8 cellular contexts compared by ENCODE assay signal in the genomic region with DNA sequence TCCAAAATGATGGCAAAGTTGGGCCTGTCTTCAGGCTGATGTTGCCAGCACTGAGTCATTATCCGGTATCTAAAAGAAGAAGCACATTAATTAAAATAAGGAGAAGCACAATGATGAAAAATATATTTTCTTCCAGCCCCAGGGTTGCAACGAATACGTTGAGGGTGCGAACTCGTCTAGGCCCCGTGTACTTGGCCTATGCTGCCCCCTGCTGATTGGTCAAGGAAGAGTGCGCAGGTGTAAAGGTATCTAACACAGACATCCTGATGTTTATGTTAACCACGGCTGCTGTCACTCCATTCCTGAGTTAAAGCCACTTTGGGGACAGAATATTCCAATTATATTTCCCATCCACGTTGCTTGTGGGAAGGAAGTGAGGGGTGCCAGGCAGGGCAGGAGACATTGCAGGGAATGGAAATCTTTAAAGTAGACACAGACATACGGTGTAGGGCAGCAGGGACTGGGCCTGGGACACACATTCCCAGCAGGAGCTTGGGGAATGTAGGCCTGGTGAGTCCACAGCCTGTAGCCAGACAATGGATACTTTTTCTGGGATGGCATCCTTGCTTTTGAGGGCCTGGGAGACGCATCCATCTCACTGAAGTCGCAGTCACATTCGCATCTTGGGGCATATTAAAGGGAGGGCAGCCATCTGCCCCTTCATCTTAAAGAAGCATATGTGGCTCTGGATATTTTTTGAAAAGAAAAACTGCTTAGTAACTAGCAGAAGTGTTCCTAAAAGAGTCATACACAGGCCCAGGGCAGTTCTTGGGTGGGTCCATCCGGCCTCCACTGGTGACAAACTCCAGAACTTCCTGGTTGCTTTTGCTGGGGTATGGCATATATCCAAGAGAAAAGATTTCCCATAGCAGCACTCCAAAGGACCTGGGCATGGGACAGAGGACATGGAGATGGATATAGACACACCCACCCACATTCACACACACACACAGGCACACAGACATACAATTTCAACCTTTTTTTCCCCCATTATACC.
A peak's percentile ranks its signal among the peaks of the same experiment; 100 is the strongest.
DNase-seq lines count a peak whose midpoint lies in the region; ATAC-seq and TF ChIP-seq lines count a peak whose summit lies in the region.

No MANE protein-coding gene starts in this region.

- H3K27me3 Mint-ChIP-seq in CD8-positive, alpha-beta memory T cell, result peaks cover 0 to 1% of the 10 kb centered on the region in 2 donors

- H3K4me1 Mint-ChIP-seq in CD8-positive, alpha-beta memory T cell, result peaks cover 4 to 7% (median 4%) of the 10 kb centered on the region in 3 donors

- CTCF ChIA-PET in CD8-positive, alpha-beta memory T cell (lab: Charles Lee), result no interaction called here
- CTCF ChIA-PET in HEK293 (lab: Yijun Ruan, JAX), result interaction anchor here (0.5 to 2.1 kb wide), 8 partner anchors 10 to 241 kb away, joined by 3 to 17 read pairs (median 4); no protein-coding TSS in a partner anchor

- peak; percentile 55 to 84 (median 65) for DNase-seq in CD8-positive, alpha-beta memory T cell
- DNase-seq in NCI-H2171 treated with DMSO at 0.1 percent for 48 hours (lab: John Stamatoyannopoulos, UW) (peak; percentile 80), caudate nucleus (lab: John Stamatoyannopoulos, UW) (peak in 49 of 61 donors; percentile 4 to 78 (median 33)), left colon (peak; percentile 40 to 78), GDM1 (lab: John Stamatoyannopoulos, UW) (no peak)
- peak; percentile 55 to 64 (median 60) for DNase-seq in activated CD4-positive, CD25-positive, alpha-beta regulatory T cell (lab: John Stamatoyannopoulos, UW)
- peak; percentile 71 to 73 for DNase-seq in stimulated activated CD4-positive, alpha-beta T cell treated with anti-CD3 and anti-CD28 coated beads, Interleukin-4, amount 100 ng/mL, for 48 hours (ENCODE audit: low read depth in 2 of 2)

- H3K27ac ChIP-seq in CD8-positive, alpha-beta memory T cell (ENCODE audit: low read depth, low read length), result no peak overlapping the region
- H3K27ac ChIP-seq in HEK293 (ENCODE audit: extremely low read depth, low read depth, low read length), result no peak overlapping the region
- no peak overlapping the region for H3K27ac ChIP-seq in caudate nucleus (ENCODE audit: low read depth, low read length)

- H3K36me3 ChIP-seq in CD8-positive, alpha-beta memory T cell (ENCODE audit: insufficient read depth, low read length), result no peaks in the 10 kb centered on the region
- no peaks in the 10 kb centered on the region for H3K36me3 ChIP-seq in HEK293 (ENCODE audit: control insufficient read depth in 2 of 2, insufficient read depth in 1 of 2, low read length in 2 of 2)

- no peaks in the 10 kb centered on the region for H3K9me3 Mint-ChIP-seq in CD8-positive, alpha-beta memory T cell

- peak; percentile 51 for TF ChIP-seq CTCF in HEK293 (tag by site-specific recombination; IDR thresholded peaks at IDR 0.05)

- no peak overlapping the region for H3K4me3 Mint-ChIP-seq in CD8-positive, alpha-beta memory T cell

- H3K27ac Mint-ChIP-seq in CD8-positive, alpha-beta memory T cell, result peak overlapping the region in 6 of 8 donors; percentile 48 to 78 (median 67)

- no peaks in the 10 kb centered on the region for H3K9me3 ChIP-seq in CD8-positive, alpha-beta memory T cell (ENCODE audit: low read length)
- no peaks in the 10 kb centered on the region for H3K9me3 ChIP-seq in HEK293 (ENCODE audit: control insufficient read depth, insufficient read depth, low read depth, low read length)

- no peaks in the 10 kb centered on the region for H3K4me1 ChIP-seq in CD8-positive, alpha-beta memory T cell (ENCODE audit: insufficient read depth, low read length)
- H3K4me1 ChIP-seq in HEK293 (ENCODE audit: control insufficient read depth, insufficient read depth, low read length), result no peaks in the 10 kb centered on the region

- POLR2A ChIA-PET in CD8-positive, alpha-beta memory T cell (lab: Charles Lee), result no interaction called here
- POLR2A ChIA-PET in HEK293 (lab: Yijun Ruan, JAX), result no interaction called here

- peaks cover 0 to 15% (median 8%) of the 10 kb centered on the region in 3 donors for H3K36me3 Mint-ChIP-seq in CD8-positive, alpha-beta memory T cell

- ATAC-seq in left colon, result peak; percentile 87

- no peaks in the 10 kb centered on the region for H3K27me3 ChIP-seq in CD8-positive, alpha-beta memory T cell (ENCODE audit: insufficient read depth, low read length, poor library complexity, severe bottlenecking)

- H3K4me3 ChIP-seq in CD8-positive, alpha-beta memory T cell (ENCODE audit: low read length), result no peak overlapping the region
- no peak overlapping the region for H3K4me3 ChIP-seq in HEK293 (ENCODE audit: low read depth, low read length)

- intact Hi-C loops in left colon (cut with DNase I, micrococcal nuclease), result loop anchor here in 1 of 2 donors (2.0 to 5.0 kb wide), 2 partner anchors 238 to 375 kb away; no protein-coding TSS in a partner anchor

TF ChIP-seq in HEK293, 187 proteins besides CTCF, POLR2A, EP300 and RAD21:
- TF ChIP-seq ZNF311 (tag by site-specific recombination; IDR thresholded peaks at IDR 0.05; ENCODE audit: borderline replicate concordance), result no peak
- peak; percentile 48; the same call in 1 of the 2 replicates for TF ChIP-seq ZNF10 (tag by site-specific recombination; IDR thresholded peaks at IDR 0.05)
- TF ChIP-seq, protein P1, sequence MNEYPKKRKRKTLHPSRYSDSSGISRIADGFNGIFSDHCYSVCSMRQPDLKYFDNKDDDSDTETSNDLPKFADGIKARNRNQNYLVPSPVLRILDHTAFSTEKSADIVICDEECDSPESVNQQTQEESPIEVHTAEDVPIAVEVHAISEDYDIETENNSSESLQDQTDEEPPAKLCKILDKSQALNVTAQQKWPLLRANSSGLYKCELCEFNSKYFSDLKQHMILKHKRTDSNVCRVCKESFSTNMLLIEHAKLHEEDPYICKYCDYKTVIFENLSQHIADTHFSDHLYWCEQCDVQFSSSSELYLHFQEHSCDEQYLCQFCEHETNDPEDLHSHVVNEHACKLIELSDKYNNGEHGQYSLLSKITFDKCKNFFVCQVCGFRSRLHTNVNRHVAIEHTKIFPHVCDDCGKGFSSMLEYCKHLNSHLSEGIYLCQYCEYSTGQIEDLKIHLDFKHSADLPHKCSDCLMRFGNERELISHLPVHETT (tag by site-specific recombination; IDR thresholded peaks at IDR 0.05), result no peak
- no peak for TF ChIP-seq ZNF548 (tag by site-specific recombination; IDR thresholded peaks at IDR 0.05)
- TF ChIP-seq ZNF184 (tag by site-specific recombination; IDR thresholded peaks at IDR 0.05), result no peak
- TF ChIP-seq ZNF654 (tag by site-specific recombination; IDR thresholded peaks at IDR 0.05; ENCODE audit: low read depth), result peak; percentile 74
